ENCODE assay signal across 12 cellular contexts in the genomic region with DNA sequence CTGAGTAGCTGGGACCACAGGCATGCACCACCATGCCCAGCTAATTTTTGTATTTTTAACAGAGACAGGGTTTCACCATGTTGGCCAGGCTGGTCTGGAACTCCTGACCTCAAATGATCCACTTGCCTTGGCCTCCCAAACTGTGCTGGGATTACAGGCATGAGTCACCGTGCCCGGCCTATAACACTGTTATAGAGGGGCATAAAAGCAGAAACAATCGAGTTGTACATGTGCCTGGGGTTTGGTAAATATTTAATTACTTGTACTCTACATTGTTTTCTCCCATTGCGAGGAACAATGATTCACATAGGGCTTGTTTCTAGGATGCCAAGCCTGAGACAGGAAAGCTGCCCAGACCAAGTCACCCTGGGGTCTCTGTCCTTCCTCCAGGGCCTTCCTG. TPM values are rescaled to one million over a fixed set of nuclear protein-coding genes. Genes with fewer than 3 reads are reported as not detected.
DNase-seq lines count a peak whose midpoint lies in the region; ATAC-seq and TF ChIP-seq lines count a peak whose summit lies in the region.
"Not testable (repeated sequence)": the region's sequence is repeated elsewhere in the genome, so short reads cannot be mapped to it uniquely, and the experiment has no call there.
"Had no signal": no experiment of that assay in that cellular context is flagged by ENCODE, and none has a peak within 500 bp of the region (broad histone marks: within the 10 kb centered on the region; RNA-seq: fewer than 3 reads in every experiment).

No MANE protein-coding gene starts in this region.

- H3K4me3 Mint-ChIP-seq in GM23338, neural progenitor cell: not testable (repeated sequence)

- intact Hi-C loops in PC-3 (cut with micrococcal nuclease); colonic mucosa (cut with DNase I): not testable (repeated sequence)

- not testable (repeated sequence) for H3K9me3 ChIP-seq in PC-3 (ENCODE audit: low read length); colonic mucosa; neural progenitor cell (ENCODE audit: low read depth)

- H3K9me2 ChIP-seq in GM23338 (ENCODE audit: insufficient read depth); PC-3 (replicated peaks; ENCODE audit: low read length): not testable (repeated sequence)

- not testable (repeated sequence) for H3K36me3 ChIP-seq in GM23338 (ENCODE audit: insufficient read depth); PC-3 (ENCODE audit: low read depth, low read length); colonic mucosa; neural progenitor cell

- BruUV-seq in PC-3 (replicated peaks; lab: Mats Ljungman, UMichigan) = not testable (repeated sequence)

- not testable (repeated sequence) for H3K27me3 Mint-ChIP-seq in GM23338 (ENCODE audit: insufficient read depth, low read depth, poor library complexity); neural progenitor cell (ENCODE audit: insufficient read depth, low read depth)

- not testable (repeated sequence) for H3K79me2 ChIP-seq in GM23338 (replicated peaks; ENCODE audit: insufficient read depth); PC-3 (ENCODE audit: low read length); neural progenitor cell (ENCODE audit: low read depth)

- not testable (repeated sequence) for H3K4me3 ChIP-seq in GM23338; PC-3 (ENCODE audit: low read length); colonic mucosa; neural progenitor cell

- H4K20me1 ChIP-seq in GM23338 (replicated peaks; ENCODE audit: insufficient read depth); PC-3 (ENCODE audit: low read length); neural progenitor cell (ENCODE audit: low read depth): not testable (repeated sequence)

- POLR2A ChIA-PET in PC-3 (lab: Charles Lee; ENCODE audit: unreplicated experiment) = not testable (repeated sequence)

- H3K4me1 ChIP-seq in GM23338 (ENCODE audit: insufficient read depth); PC-3 (ENCODE audit: insufficient read depth, low read length); colonic mucosa; neural progenitor cell: not testable (repeated sequence)

- TF ChIP-seq CTCF in GM23338 (conservative IDR thresholded peaks at IDR 0.05; ENCODE audit: low read depth in 2 of 2); PC-3 (conservative IDR thresholded peaks at IDR 0.05; ENCODE audit: low read depth, low read length); colonic mucosa (IDR thresholded peaks at IDR 0.05); neural progenitor cell (IDR thresholded peaks at IDR 0.05): not testable (repeated sequence)

- not testable (repeated sequence) for ATAC-seq in GM23338
- peak; percentile 42; the same call in 1 of the 2 replicates for ATAC-seq in PC-3

- not testable (repeated sequence) for H3K27ac Mint-ChIP-seq in GM23338, neural progenitor cell

- H3K27me3 ChIP-seq in GM23338 (ENCODE audit: insufficient read depth); colonic mucosa; neural progenitor cell: not testable (repeated sequence)
- H3K27me3 ChIP-seq in PC-3 (ENCODE audit: low read length) = peaks cover 21% of the 10 kb centered on the region

- H3F3A ChIP-seq in GM23338 (replicated peaks; ENCODE audit: low read depth); PC-3 (ENCODE audit: low read length, unreplicated experiment); neural progenitor cell (ENCODE audit: low read depth): not testable (repeated sequence)

- not testable (repeated sequence) for H3K9ac ChIP-seq in PC-3 (ENCODE audit: low read length); colonic mucosa (ENCODE audit: low read depth in 2 of 2, low read length in 2 of 2); neural progenitor cell

- peak overlapping the region; percentile 6; the same call in 1 of the 2 replicates for H2AFZ ChIP-seq in GM23338
- H2AFZ ChIP-seq in PC-3 (ENCODE audit: low read length) = not testable (repeated sequence)
- peak overlapping the region; percentile 77 for H2AFZ ChIP-seq in neural progenitor cell (replicated peaks)

- not testable (repeated sequence) for H3K4me1 Mint-ChIP-seq in GM23338, neural progenitor cell

- H3K9me3 Mint-ChIP-seq in GM23338, neural progenitor cell: not testable (repeated sequence)

- CTCF ChIA-PET in PC-3 (lab: Charles Lee) = interaction anchor here (0.7 kb wide), 1 partner anchor 557 kb away, joined by 3 read pairs; no protein-coding TSS in a partner anchor

- H3K27ac ChIP-seq in GM23338 (ENCODE audit: low read depth); PC-3 (ENCODE audit: low read length); colonic mucosa; neural progenitor cell: not testable (repeated sequence)

- H3K36me3 Mint-ChIP-seq in GM23338 (ENCODE audit: low read depth); neural progenitor cell: not testable (repeated sequence)

- H3K4me2 ChIP-seq in GM23338; PC-3 (ENCODE audit: low read length); neural progenitor cell: not testable (repeated sequence)

- DNase-seq in A172 (ENCODE audit: low spot score) (peak; percentile 5), NCI-H146 (lab: John Stamatoyannopoulos, UW) (peak; percentile 5), PC-3 (peak; percentile 11), colonic mucosa (peak; percentile 43), kidney glomerular epithelial cell (lab: John Stamatoyannopoulos, UW) (peak; percentile 25)
- not testable (repeated sequence) for DNase-seq in GM23338 (ENCODE audit: low spot score); neural progenitor cell (ENCODE audit: low spot score)

RNA-seq across cellular contexts. Expression of a gene that starts 45.8 kb away (rescaled TPM):
- total RNA-seq in A172 (2014; rRNA removed; shearing (Covaris generic)) = 0.12 TPM in 1 of 2 replicates, not detected in the other
- total RNA-seq in GM23338 (2014; rRNA removed; shearing (Covaris generic)) = 0.43 and 2.2 TPM in 2 replicates
- polyA plus RNA-seq in GM23338 (2016; fragmentation: Nextera tagmentation; extraction: Ambion mirVana) = 6.3 and 10.2 TPM in 2 replicates
- not detected in 2 replicates for total RNA-seq in PC-3 (2014; rRNA removed)
- total RNA-seq in colonic mucosa = 1 to 10 TPM in 1 of 2 donors, not detected in 1; 3.2 TPM
- total RNA-seq in neural progenitor cell (ENCODE audit: low replicate concordance) = not detected in 2 replicates
- total RNA-seq: CD4-positive, CD25-positive, alpha-beta regulatory T cell; HT1080; NCI-H460 had no signal
- polyA plus RNA-seq: AG04450; CD4-positive, CD25-positive, alpha-beta regulatory T cell; HepG2 had no signal
